In the genomic region with DNA sequence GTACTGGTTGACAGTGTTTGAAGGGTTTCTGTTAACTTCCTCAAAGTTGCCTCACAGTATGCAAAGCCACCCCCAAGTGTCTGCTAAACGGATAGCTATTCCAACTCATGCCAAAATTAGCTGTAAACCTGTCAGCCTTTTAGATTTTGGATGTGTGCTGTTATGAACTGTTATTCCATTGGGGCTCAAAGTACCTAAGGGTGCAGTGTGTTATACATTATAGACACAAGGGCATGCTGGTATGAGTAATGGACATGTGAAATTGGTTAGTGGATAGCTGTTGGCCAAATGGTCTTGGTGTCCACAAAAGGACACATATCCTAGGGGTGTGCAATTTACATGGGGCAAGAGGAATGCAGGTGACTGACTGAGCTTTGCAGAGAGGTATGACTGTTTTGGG, we compare ENCODE assay signal across 13 cellular contexts. TPM values are rescaled to one million over a fixed set of nuclear protein-coding genes. Genes with fewer than 3 reads are reported as not detected.
A peak's percentile ranks its signal among the peaks of the same experiment; 100 is the strongest.
DNase-seq lines count a peak whose midpoint lies in the region; TF ChIP-seq lines count a peak whose summit lies in the region.
"Had no signal": no experiment of that assay in that cellular context is flagged by ENCODE, and none has a peak within 500 bp of the region (broad histone marks: within the 10 kb centered on the region; RNA-seq: fewer than 3 reads in every experiment).

No MANE protein-coding gene starts in this region.

- H3K27ac Mint-ChIP-seq in Calu3 (ENCODE audit: unreplicated experiment): peak overlapping the region; percentile 20
- H3K27ac Mint-ChIP-seq: CD8-positive, alpha-beta T cell; H9 had no signal

- intact Hi-C loops in Calu3 (cut with micrococcal nuclease; ENCODE audit: unreplicated experiment): no loop called here
- intact Hi-C loops in PC-9 (cut with micrococcal nuclease; ENCODE audit: unreplicated experiment): loop anchor here (1.0 kb wide), 1 partner anchor 13 kb away; no protein-coding TSS in a partner anchor

- H3K36me3 Mint-ChIP-seq in Calu3 (ENCODE audit: insufficient read depth, unreplicated experiment): no peaks in the 10 kb centered on the region
- H3K36me3 Mint-ChIP-seq: CD8-positive, alpha-beta T cell had no signal

- H4K20me1 ChIP-seq in PC-9 (ENCODE audit: insufficient read depth): no peaks in the 10 kb centered on the region
- H4K20me1 ChIP-seq: BLaER1 had no signal

- no peaks in the 10 kb centered on the region; the same call in 1 of the 2 replicates for H3K9me3 ChIP-seq in PC-9 (ENCODE audit: insufficient read depth, low read depth)
- H3K9me3 ChIP-seq: BLaER1 had no signal

- in situ Hi-C loops in KBM-7 (cut with MboI; ENCODE audit: low pct_unique_long_range_greater_than_20kb, low sequenced_read_pairs): no loop called here

- no peak for DNase-seq in Calu3
- DNase-seq in KBM-7: peak; percentile 0
- no peak for DNase-seq in PC-9
- DNase-seq in fibroblast of mammary gland (ENCODE audit: low read depth): peak; percentile 41
- DNase-seq in activated gamma-delta T cell (lab: John Stamatoyannopoulos, UW): no peak
- no peak for DNase-seq in NCI-H1092 (lab: John Stamatoyannopoulos, UW)
- DNase-seq in stimulated activated CD4-positive, alpha-beta T cell treated with anti-CD3 and anti-CD28 coated beads, Interleukin-12 subunit alpha, Interleukin-12 subunit beta, amount 100 ng/mL, for 4 hours: no peak
- DNase-seq in ecto neural progenitor cell (ENCODE audit: low spot score): no peak
- DNase-seq: 8988T; CD8-positive, alpha-beta T cell; H9 had no signal

- H3K27me3 Mint-ChIP-seq in Calu3 (ENCODE audit: unreplicated experiment): no peaks in the 10 kb centered on the region

- H3K9me3 Mint-ChIP-seq in Calu3 (ENCODE audit: low read depth, unreplicated experiment): no peaks in the 10 kb centered on the region
- H3K9me3 Mint-ChIP-seq: CD8-positive, alpha-beta T cell; H9 had no signal

- H3K4me3 Mint-ChIP-seq in Calu3 (ENCODE audit: low read depth, unreplicated experiment): no peak overlapping the region
- H3K4me3 Mint-ChIP-seq: CD8-positive, alpha-beta T cell; H9 had no signal

- CTCF ChIA-PET in Calu3 (lab: Charles Lee): no interaction called here
- CTCF ChIA-PET in PC-9 (lab: Charles Lee): no interaction called here

- peaks cover 29% of the 10 kb centered on the region for H3K4me1 Mint-ChIP-seq in Calu3 (ENCODE audit: low read depth, unreplicated experiment)

- no peak for TF ChIP-seq CTCF in Calu3 (IDR thresholded peaks at IDR 0.05; ENCODE audit: unreplicated experiment)
- no peak for TF ChIP-seq CTCF in PC-9 (conservative IDR thresholded peaks at IDR 0.05)
- no peak for TF ChIP-seq CTCF in fibroblast of mammary gland (conservative IDR thresholded peaks at IDR 0.05; ENCODE audit: control insufficient read depth, insufficient read depth, low read depth, low read length)

- H3K4me2 ChIP-seq in PC-9: peak overlapping the region; percentile 67; the same call in 1 of the 2 replicates
- H3K4me2 ChIP-seq: BLaER1 had no signal

- H3K4me3 ChIP-seq in PC-9 (no peak overlapping the region), fibroblast of mammary gland (ENCODE audit: control insufficient read depth, low read depth, low read length) (no peak overlapping the region)
- H3K4me3 ChIP-seq: BLaER1 had no signal

- H3K79me2 ChIP-seq in PC-9 (ENCODE audit: low read depth): no peaks in the 10 kb centered on the region

- no peaks in the 10 kb centered on the region for H3K27me3 ChIP-seq in PC-9 (ENCODE audit: insufficient read depth, low read depth)
- H3K27me3 ChIP-seq: BLaER1 had no signal

- BruUV-seq in Calu3 (replicated peaks; lab: Mats Ljungman, UMichigan): no TSS peak
- BruUV-seq in PC-9 (replicated peaks; lab: Mats Ljungman, UMichigan): no TSS peak

- H3K4me1 ChIP-seq in PC-9 (replicated peaks; ENCODE audit: insufficient read depth): peaks cover 33% of the 10 kb centered on the region
- H3K4me1 ChIP-seq: BLaER1 had no signal

- POLR2A ChIA-PET in PC-9 (lab: Charles Lee; ENCODE audit: unreplicated experiment): no interaction called here

- no peak overlapping the region for H2AFZ ChIP-seq in PC-9

- H3F3A ChIP-seq in PC-9 (ENCODE audit: insufficient read depth, low read depth): peaks cover 28% of the 10 kb centered on the region

- peak overlapping the region; percentile 83 for H3K27ac ChIP-seq in PC-9
- H3K27ac ChIP-seq: BLaER1 had no signal

- no peaks in the 10 kb centered on the region for H3K36me3 ChIP-seq in PC-9 (ENCODE audit: low read depth)
- H3K36me3 ChIP-seq: BLaER1 had no signal

- no peaks in the 10 kb centered on the region for H3K9me2 ChIP-seq in PC-9 (ENCODE audit: insufficient read depth)

RNA-seq across cellular contexts. Expression of a gene that starts 33.7 kb away (rescaled TPM):
- total RNA-seq in Calu3 (2022) (0.05 and 0.12 TPM in 2 replicates), PC-9 (2021) (3.1 and 5.8 TPM in 2 replicates)
- total RNA-seq: A673; CD8-positive, alpha-beta T cell had no signal

Comparison
In these comparisons a context has a peak if more than half of its experiments do, and no peak if none do; other contexts are left out.
1. DNase-seq: peak in KBM-7 (single experiment) and fibroblast of mammary gland (single experiment); none in Calu3 (single experiment), PC-9 (0 of 2), activated gamma-delta T cell (single experiment), NCI-H1092 (single experiment), stimulated activated CD4-positive, alpha-beta T cell treated with anti-CD3 and anti-CD28 coated beads, Interleukin-12 subunit alpha, Interleukin-12 subunit beta, amount 100 ng/mL, for 4 hours (single experiment) and ecto neural progenitor cell (single experiment).